ENCODE assay signal across 1 cellular context in genomic region chr1:5857508-5858090, GRCh38.
TF ChIP-seq lines count a peak whose summit lies in the region.

No MANE protein-coding gene starts in this region.

TF ChIP-seq in GM23338, 12 proteins besides CTCF, POLR2A, EP300 and RAD21 (continued from another document):
- TF ChIP-seq ETS1 (IDR thresholded peaks at IDR 0.05) = no peak
- no peak for TF ChIP-seq JUNB (IDR thresholded peaks at IDR 0.05; ENCODE audit: unreplicated experiment)
- TF ChIP-seq POLR2AphosphoS5 (IDR thresholded peaks at IDR 0.05; ENCODE audit: low read depth) = no peak
- no peak for TF ChIP-seq REST (IDR thresholded peaks at IDR 0.05; ENCODE audit: unreplicated experiment)
- TF ChIP-seq NANOG (IDR thresholded peaks at IDR 0.05; ENCODE audit: borderline replicate concordance) = no peak
- no peak for TF ChIP-seq EZH2 (IDR thresholded peaks at IDR 0.05; ENCODE audit: low read depth, unreplicated experiment)
